25 cellular contexts compared by ENCODE assay signal in the genomic region with DNA sequence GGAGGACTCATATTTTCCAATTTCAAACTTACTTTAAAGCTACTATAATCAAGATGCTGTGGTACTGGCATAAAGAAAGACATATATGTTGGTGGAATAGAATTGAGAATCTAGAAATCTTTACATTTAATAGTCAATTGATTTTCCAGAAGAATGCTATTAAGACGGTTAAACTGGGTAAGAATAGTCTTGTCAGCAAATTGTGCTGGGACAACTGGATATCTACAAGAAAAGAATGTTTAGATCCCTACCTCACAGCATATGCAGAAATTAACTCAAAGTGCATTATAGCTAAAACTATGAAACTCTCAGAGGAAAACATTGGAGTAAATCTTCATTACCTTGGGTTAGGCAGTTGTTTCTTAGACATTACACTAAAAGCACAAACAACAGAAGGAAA.
DNase-seq lines count a peak whose midpoint lies in the region; ATAC-seq, FAIRE-seq and TF ChIP-seq lines count a peak whose summit lies in the region.
"Had no signal": no experiment of that assay in that cellular context is flagged by ENCODE, and none has a peak within 500 bp of the region (broad histone marks: within the 10 kb centered on the region; RNA-seq: fewer than 3 reads in every experiment).

No MANE protein-coding gene starts in this region.

- H3K79me2 ChIP-seq in K562 (ENCODE audit: control insufficient read depth, insufficient read depth, low read length), result no peaks in the 10 kb centered on the region

- H3K14ac ChIP-seq in IMR-90 (replicated peaks; ENCODE audit: low read depth, low read length), result no peak overlapping the region

- in situ Hi-C loops in IMR-90 (cut with MboI; ENCODE audit: low sequenced_read_pairs) (no loop called here), K562 (cut with MboI) (no loop called here)

- H3K36me3 ChIP-seq in IMR-90 (ENCODE audit: control insufficient read depth, insufficient read depth, low read length), result no peaks in the 10 kb centered on the region
- no peaks in the 10 kb centered on the region for H3K36me3 ChIP-seq in K562 (ENCODE audit: control insufficient read depth, insufficient read depth, low read length)
- H3K36me3 ChIP-seq: BLaER1 treated with 17β-estradiol and CSF1 and Interleukin-3, amounts not matched to agents 10 nM and 100 nM had no signal

- TF ChIP-seq POLR2A in A549 (IDR thresholded peaks at IDR 0.05; ENCODE audit: low read length), result no peak
- no peak for TF ChIP-seq POLR2A in IMR-90 (IDR thresholded peaks at IDR 0.05; ENCODE audit: low read depth, low read length)
- no peak for TF ChIP-seq POLR2A in K562 (conservative IDR thresholded peaks at IDR 0.05)

- no peak overlapping the region for H2BK20ac ChIP-seq in IMR-90 (ENCODE audit: low read depth, low read length)

- TF ChIP-seq EP300 in A549 (IDR thresholded peaks at IDR 0.05), result no peak
- TF ChIP-seq EP300 in K562 (IDR thresholded peaks at IDR 0.05; ENCODE audit: low read length), result no peak

- BruUV-seq in IMR-90 (replicated peaks; lab: Mats Ljungman, UMichigan) (no TSS peak), K562 (replicated peaks; lab: Mats Ljungman, UMichigan) (no TSS peak)

- H4K91ac ChIP-seq in IMR-90 (ENCODE audit: insufficient read depth, low read depth, low read length), result no peak overlapping the region

- H3K4me1 ChIP-seq in A549 (no peaks in the 10 kb centered on the region), IMR-90 (ENCODE audit: control insufficient read depth, insufficient read depth, low read length) (no peaks in the 10 kb centered on the region), K562 (replicated peaks in 1 of 2; ENCODE audit: control insufficient read depth in 2 of 2, insufficient read depth in 2 of 2, low read length in 2 of 2) (no peaks in the 10 kb centered on the region)
- H3K4me1 ChIP-seq: BLaER1 treated with 17β-estradiol and CSF1 and Interleukin-3, amounts not matched to agents 10 nM and 100 nM; Caco-2 had no signal

- DNase-seq in A549 (ENCODE audit: low read depth in 1 of 2, low spot score in 1 of 2) (no peak), IMR-90 (no peak), K562 (ENCODE audit: extremely low read depth in 1 of 4, low spot score in 3 of 4) (no peak), urothelium cell line (ENCODE audit: low spot score) (no peak), occipital lobe (lab: John Stamatoyannopoulos, UW) (no peak), NCI-H1694 treated with DMSO at 0.1 percent for 48 hours (lab: John Stamatoyannopoulos, UW) (no peak), NCI-H2171 (lab: John Stamatoyannopoulos, UW) (no peak)
- DNase-seq: 8988T; AML-193; Caco-2; CD4-positive, alpha-beta T cell; CD8-positive, alpha-beta T cell; DMS 273 treated with DMSO at 0.1 percent for 48 hours; DMS153; DMS53; DMS79; DND-41; EL; GDM1 had no signal

- H3K9me1 ChIP-seq in IMR-90 (ENCODE audit: insufficient read depth, low read length), result no peaks in the 10 kb centered on the region
- H3K9me1 ChIP-seq in K562 (ENCODE audit: control insufficient read depth, insufficient read depth, low read length), result no peaks in the 10 kb centered on the region

- 60% methylated on average over 1 of the region's 1 CpG for WGBS in A549 (ENCODE audit: missing lambda C conversion rate)
- WGBS in IMR-90 (ENCODE audit: extremely low coverage in 2 of 2, insufficient read length in 1 of 2), 2 experiments, result no CpG with 5 or more reads among the region's 1 CpG
- 0% methylated on average over 1 of the region's 1 CpG for WGBS in K562 (ENCODE audit: insufficient coverage, low coverage, missing lambda C conversion rate)

- H3K9ac ChIP-seq in IMR-90 (ENCODE audit: low read depth, low read length) (no peak overlapping the region), K562 (ENCODE audit: insufficient read depth in 1 of 2, low read depth in 2 of 2, low read length in 2 of 2) (no peak overlapping the region)
- H3K9ac ChIP-seq: BLaER1 treated with 17β-estradiol and CSF1 and Interleukin-3, amounts not matched to agents 10 nM and 100 nM had no signal

- no peak for ATAC-seq in A549
- ATAC-seq in IMR-90 (ENCODE audit: low read depth), result no peak
- ATAC-seq in K562, result no peak
- ATAC-seq: CD8-positive, alpha-beta T cell; GM12878 had no signal

- H3K4me3 ChIP-seq in A549, result no peak overlapping the region
- H3K4me3 ChIP-seq in IMR-90 (ENCODE audit: insufficient read depth, low read depth, low read length), result no peak overlapping the region
- H3K4me3 ChIP-seq in K562, result no peak overlapping the region
- H3K4me3 ChIP-seq: BLaER1 treated with 17β-estradiol and CSF1 and Interleukin-3, amounts not matched to agents 10 nM and 100 nM; GM12878 had no signal

- no peak overlapping the region for H2BK120ac ChIP-seq in IMR-90 (ENCODE audit: low read depth, low read length)

- H2BK15ac ChIP-seq in IMR-90 (ENCODE audit: low read depth, low read length), result no peak overlapping the region

- TF ChIP-seq RAD21 in A549 (conservative IDR thresholded peaks at IDR 0.05 in 1 of 2, IDR thresholded peaks at IDR 0.05 in 1 of 2) (no peak), IMR-90 (IDR thresholded peaks at IDR 0.05; ENCODE audit: low read length) (no peak), K562 (CRISPR knock-in tag; conservative IDR thresholded peaks at IDR 0.05 in 1 of 2, IDR thresholded peaks at IDR 0.05 in 1 of 2) (no peak)

- dilution Hi-C loops in IMR-90 (cut with HindIII; ENCODE audit: low sequenced_read_pairs, unreplicated experiment), result no loop called here

- H3K9me3 ChIP-seq in A549 (peaks cover 31% of the 10 kb centered on the region), IMR-90 (ENCODE audit: control insufficient read depth, insufficient read depth, low read length) (peaks cover 5% of the 10 kb centered on the region), K562 (replicated peaks; ENCODE audit: control insufficient read depth, insufficient read depth, low read depth, low read length) (no peaks in the 10 kb centered on the region; the same call in 1 of the 2 replicates)

- H3K18ac ChIP-seq in IMR-90 (ENCODE audit: low read depth, low read length), result no peak overlapping the region

- H3K4ac ChIP-seq in IMR-90 (ENCODE audit: low read depth, low read length), result no peak overlapping the region

- H3K23ac ChIP-seq in IMR-90 (ENCODE audit: low read depth, low read length), result no peak overlapping the region

- TF ChIP-seq CTCF in A549 (IDR thresholded peaks at IDR 0.05) (no peak), IMR-90 (conservative IDR thresholded peaks at IDR 0.05; ENCODE audit: low read depth, low read length) (no peak), K562 (IDR thresholded peaks at IDR 0.05 in 2 of 3, conservative IDR thresholded peaks at IDR 0.05 in 1 of 3; ENCODE audit: insufficient read depth in 2 of 3, low read depth in 1 of 3, low read length in 3 of 3) (no peak)

- CTCF ChIA-PET in A549 (lab: Yijun Ruan, JAX) (interaction anchor here (0.5 kb wide), 1 partner anchor 385 kb away, joined by 3 read pairs; no protein-coding TSS in a partner anchor), IMR-90 (lab: Yijun Ruan, JAX) (interaction anchor here (0.9 kb wide), 1 partner anchor 8 kb away, joined by 3 read pairs; no protein-coding TSS in a partner anchor), K562 (lab: Yijun Ruan, JAX; ENCODE audit: low intra/inter-chr PET ratio) (no interaction called here)

- H3K27me3 ChIP-seq in IMR-90 (ENCODE audit: control insufficient read depth, insufficient read depth, low read length) (no peaks in the 10 kb centered on the region), K562 (ENCODE audit: control insufficient read depth in 2 of 2, insufficient read depth in 2 of 2, low read length in 2 of 2) (peaks cover 0 to 5% of the 10 kb centered on the region in 2 experiments; a peak in 1 of 5 replicates)
- H3K27me3 ChIP-seq: BLaER1 treated with 17β-estradiol and CSF1 and Interleukin-3, amounts not matched to agents 10 nM and 100 nM had no signal

- H4K8ac ChIP-seq in IMR-90 (ENCODE audit: low read depth in 2 of 2, low read length in 2 of 2), result no peak overlapping the region

- intact Hi-C loops in IMR-90 (cut with micrococcal nuclease) (no loop called here), K562 (cut with micrococcal nuclease) (no loop called here)

- no peak for FAIRE-seq in A549 (lab: Jason Lieb, UNC)
- FAIRE-seq in K562 (lab: Jason Lieb, UNC), result no peak
- peak; percentile 67 for FAIRE-seq in urothelium cell line (lab: Jason Lieb, UNC)
- FAIRE-seq: A204.1, GM12878, GM12892, GM18507 had no signal

- H2BK5ac ChIP-seq in IMR-90 (ENCODE audit: low read depth, low read length, poor library complexity, severe bottlenecking), result no peak overlapping the region

- H4K20me1 ChIP-seq in IMR-90 (ENCODE audit: insufficient read depth, low read length) (no peaks in the 10 kb centered on the region), K562 (replicated peaks; ENCODE audit: control insufficient read depth, insufficient read depth, low read length) (no peaks in the 10 kb centered on the region)
- H4K20me1 ChIP-seq: BLaER1 treated with 17β-estradiol and CSF1 and Interleukin-3, amounts not matched to agents 10 nM and 100 nM had no signal

- H3K27ac ChIP-seq in A549, result no peak overlapping the region
- H3K27ac ChIP-seq in IMR-90 (ENCODE audit: insufficient read depth, low read length), result no peak overlapping the region
- no peak overlapping the region for H3K27ac ChIP-seq in K562 (ENCODE audit: extremely low read depth, low read depth, low read length)
- H3K27ac ChIP-seq: BLaER1 treated with 17β-estradiol and CSF1 and Interleukin-3, amounts not matched to agents 10 nM and 100 nM; C4-2B had no signal

- no peak overlapping the region for H3K56ac ChIP-seq in IMR-90 (ENCODE audit: extremely low read depth, insufficient read depth, low read length)

- H2AK9ac ChIP-seq in IMR-90 (replicated peaks; ENCODE audit: low read depth, low read length, poor library complexity), result no peak overlapping the region

- H4K5ac ChIP-seq in IMR-90 (ENCODE audit: low read depth, low read length), result no peak overlapping the region

- no peak overlapping the region for H2AK5ac ChIP-seq in IMR-90 (ENCODE audit: low read depth, low read length)

- H3K4me2 ChIP-seq in A549 (no peak overlapping the region), IMR-90 (ENCODE audit: low read depth, low read length) (no peak overlapping the region), K562 (ENCODE audit: insufficient read depth, low read length) (no peak overlapping the region)
- H3K4me2 ChIP-seq: BLaER1 treated with 17β-estradiol and CSF1 and Interleukin-3, amounts not matched to agents 10 nM and 100 nM had no signal

- no peaks in the 10 kb centered on the region for H3K79me1 ChIP-seq in IMR-90 (ENCODE audit: low read depth in 1 of 2, low read length in 2 of 2)

- POLR2A ChIA-PET in A549 (lab: Yijun Ruan, JAX) (no interaction called here), IMR-90 (lab: Charles Lee; ENCODE audit: unreplicated experiment) (no interaction called here), K562 (lab: Yijun Ruan, JAX) (no interaction called here)

- H2AFZ ChIP-seq in IMR-90 (replicated peaks; ENCODE audit: low read length, poor library complexity), result no peak overlapping the region
- H2AFZ ChIP-seq in K562 (ENCODE audit: low read depth, low read length), result no peak overlapping the region

TF ChIP-seq in IMR-90, 13 proteins besides CTCF, POLR2A, EP300 and RAD21:
- TF ChIP-seq NFE2L2 (IDR thresholded peaks at IDR 0.05; ENCODE audit: low read depth, low read length) (no peak), MAFK (IDR thresholded peaks at IDR 0.05; ENCODE audit: low read depth, low read length) (peak; percentile 90)

TF ChIP-seq in K562, 482 proteins besides CTCF, POLR2A, EP300 and RAD21 (continues in another document):
- TF ChIP-seq YY1 (IDR thresholded peaks at IDR 0.05; ENCODE audit: borderline replicate concordance in 1 of 3, control insufficient read depth in 1 of 3, extremely low read depth in 1 of 3, insufficient read depth in 3 of 3, insufficient read length in 1 of 3, insufficient replicate concordance in 2 of 3, low read depth in 1 of 3, low read length in 2 of 3), result no peak
